In genomic region chr3:159996959-159997358, GRCh38 we compare ENCODE assay signal across 9 cellular contexts.
"Had no signal": no experiment of that assay in that cellular context is flagged by ENCODE, and none has a peak within 500 bp of the region (broad histone marks: within the 10 kb centered on the region; RNA-seq: fewer than 3 reads in every experiment).

No MANE protein-coding gene starts in this region.

- H3K27me3 Mint-ChIP-seq: IgD-negative memory B cell had no signal

- H3K27ac ChIP-seq: HL-60, KMS-11 had no signal

- H3K9me3 Mint-ChIP-seq: IgD-negative memory B cell had no signal

- H3K27ac Mint-ChIP-seq: GM23338, H9, IgD-negative memory B cell had no signal

- H3K4me3 Mint-ChIP-seq: GM23338, H9 had no signal

- H2AFZ ChIP-seq: GM23338 had no signal

- FAIRE-seq: H1, H54 had no signal

- H3K4me3 ChIP-seq: GM23338 had no signal

- ATAC-seq: GM23338 had no signal

- H3K9ac ChIP-seq: KMS-11 had no signal

- H3K4me2 ChIP-seq: GM23338, KMS-11 had no signal

- DNase-seq: H9, HCEC 1CT, KBM-7 had no signal
